Comparison of ENCODE assay signal across 8 cellular contexts in genomic region chr12:120903818-120904773, GRCh38. TPM values are rescaled to one million over a fixed set of nuclear protein-coding genes. Genes with fewer than 3 reads are reported as not detected.
A peak's percentile ranks its signal among the peaks of the same experiment; 100 is the strongest.
DNase-seq lines count a peak whose midpoint lies in the region; ATAC-seq and TF ChIP-seq lines count a peak whose summit lies in the region.

SPPL3 (minus strand) TSS chr12:120904358; CDS start chr12:120903867, 491 bp downstream.

- no peak for TF ChIP-seq CTCF in left lung (IDR thresholded peaks at IDR 0.05)

- intact Hi-C loops in left lung (cut with DNase I) = no loop called here

- ATAC-seq in GM19351 (IDR thresholded peaks at IDR 0.05; ENCODE audit: unreplicated experiment) = peak; percentile 63
- ATAC-seq in HG03520 (IDR thresholded peaks at IDR 0.05; ENCODE audit: unreplicated experiment) = peak; percentile 55
- ATAC-seq in left lung = peak; percentile 94

- H3K9me3 ChIP-seq in BLaER1 treated with 17β-estradiol and CSF1 and Interleukin-3, amounts not matched to agents 10 nM and 100 nM (replicated peaks in 1 of 11) = no peaks in the 10 kb centered on the region
- H3K9me3 ChIP-seq in left lung = no peaks in the 10 kb centered on the region

- H4K20me1 ChIP-seq in BLaER1 treated with 17β-estradiol and CSF1 and Interleukin-3, amounts not matched to agents 10 nM and 100 nM = peaks cover 10 to 48% (median 41%) of the 10 kb centered on the region in 11 experiments; a peak in 20 of 22 replicates

- H3K36me3 ChIP-seq in BLaER1 treated with 17β-estradiol and CSF1 and Interleukin-3, amounts not matched to agents 10 nM and 100 nM = peaks cover 8 to 24% (median 15%) of the 10 kb centered on the region in 11 experiments; a peak in 17 of 22 replicates
- H3K36me3 ChIP-seq in left lung = no peaks in the 10 kb centered on the region

- no peaks in the 10 kb centered on the region for H3K27me3 ChIP-seq in BLaER1 treated with 17β-estradiol and CSF1 and Interleukin-3, amounts not matched to agents 10 nM and 100 nM
- H3K27me3 ChIP-seq in left lung = no peaks in the 10 kb centered on the region

- H3K4me2 ChIP-seq in BLaER1 treated with 17β-estradiol and CSF1 and Interleukin-3, amounts not matched to agents 10 nM and 100 nM = peak within 1 kb of the TSS; percentile 84 to 98 (median 91)

- H3K9ac ChIP-seq in BLaER1 treated with 17β-estradiol and CSF1 and Interleukin-3, amounts not matched to agents 10 nM and 100 nM = peak within 1 kb of the TSS; percentile 93 to 98 (median 96)

- H3K4me1 ChIP-seq in BLaER1 treated with 17β-estradiol and CSF1 and Interleukin-3, amounts not matched to agents 10 nM and 100 nM = peaks cover 25 to 46% (median 36%) of the 10 kb centered on the region in 10 experiments
- peaks cover 12 to 29% of the 10 kb centered on the region in 2 donors for H3K4me1 ChIP-seq in left lung

- DNase-seq in NCI-H526 treated with DMSO at 0.1 percent for 48 hours (lab: John Stamatoyannopoulos, UW) = peak; percentile 67
- DNase-seq in activated CD4-positive, alpha-beta T cell treated with anti-CD3 and anti-CD28 coated beads, Interleukin-2, amount 50 U/mL, for 24 hours (ENCODE audit: low read depth in 1 of 2, low spot score in 1 of 2) = peak; percentile 88 to 89
- peak; percentile 68 for DNase-seq in dedifferentiated amniotic fluid mesenchymal stem cell (ENCODE audit: extremely low spot score)
- peak; percentile 93 to 97 for DNase-seq in left lung
- peak; percentile 94 to 96 for DNase-seq in stimulated activated CD4-positive, alpha-beta T cell treated with anti-CD3 and anti-CD28 coated beads, Interleukin-2, amount 100 ng/mL, for 24 hours

- peak within 1 kb of the TSS; percentile 95 to 100 (median 98) for H3K4me3 ChIP-seq in BLaER1 treated with 17β-estradiol and CSF1 and Interleukin-3, amounts not matched to agents 10 nM and 100 nM
- H3K4me3 ChIP-seq in left lung = peak within 1 kb of the TSS; percentile 86 to 96

- H3K27ac ChIP-seq in BLaER1 treated with 17β-estradiol and CSF1 and Interleukin-3, amounts not matched to agents 10 nM and 100 nM = peak within 1 kb of the TSS; percentile 84 to 97 (median 93)
- H3K27ac ChIP-seq in left lung = peak within 1 kb of the TSS; percentile 79 to 92

RNA-seq across cellular contexts. Expression of gene SPPL3, which starts in this region (rescaled TPM):
- 10 to 100 TPM; 44.5 to 46.5 TPM for total RNA-seq in left lung

Comparison
In these comparisons a context has a peak if more than half of its experiments do, and no peak if none do; other contexts are left out.
1. Peak in every context shown above with its lines: DNase-seq, ATAC-seq, H3K4me3 ChIP-seq and H3K27ac ChIP-seq.